Comparison of ENCODE assay signal across 18 cellular contexts in genomic region chr3:178058629-178059028, GRCh38.
"Had no signal": no experiment of that assay in that cellular context is flagged by ENCODE, and none has a peak within 500 bp of the region (broad histone marks: within the 10 kb centered on the region; RNA-seq: fewer than 3 reads in every experiment).

No MANE protein-coding gene starts in this region.

- H3K4me1 Mint-ChIP-seq: activated CD4-positive, alpha-beta T cell treated with anti-CD3 and anti-CD28 coated beads for 36 hours had no signal

- H3K27ac Mint-ChIP-seq: activated CD4-positive, alpha-beta T cell treated with anti-CD3 and anti-CD28 coated beads for 36 hours; activated CD8-positive, alpha-beta T cell treated with anti-CD3 and anti-CD28 coated beads for 36 hours; activated naive CD8-positive, alpha-beta T cell treated with anti-CD3 and anti-CD28 coated beads, Interleukin-2, amount 10 ng/mL, durations not matched to agents 7 days and 5 days; natural killer cell treated with Interleukin-12 subunit alpha and Interleukin-12 subunit beta and Interleukin-15 and Interleukin-18, amount 100 ng/mL, for 72 hours had no signal

- H3K4me1 ChIP-seq: prostate gland had no signal

- H3K9me3 Mint-ChIP-seq: activated CD8-positive, alpha-beta T cell treated with anti-CD3 and anti-CD28 coated beads for 36 hours; natural killer cell treated with Interleukin-12 subunit alpha and Interleukin-12 subunit beta and Interleukin-15 and Interleukin-18, amount 100 ng/mL, for 72 hours had no signal

- ATAC-seq: activated CD4-positive, alpha-beta T cell treated with anti-CD3 and anti-CD28 coated beads for 36 hours; activated CD8-positive, alpha-beta T cell treated with anti-CD3 and anti-CD28 coated beads for 36 hours; mucosa of descending colon; natural killer cell treated with Interleukin-12 subunit alpha and Interleukin-12 subunit beta and Interleukin-15 and Interleukin-18, amount 100 ng/mL, for 72 hours; stimulated activated naive CD8-positive, alpha-beta T cell treated with anti-CD3 and anti-CD28 coated beads, Interleukin-15, Interleukin-2, amounts not matched to agents 100 U/mL and 50 U/mL, for 24 hours had no signal

- DNase-seq: activated CD4-positive, alpha-beta T cell treated with anti-CD3 and anti-CD28 coated beads for 36 hours; activated CD8-positive, alpha-beta memory T cell treated with anti-CD3 and anti-CD28 coated beads, Interleukin-2, amount 50 U/mL, for 48 hours; activated CD8-positive, alpha-beta T cell treated with anti-CD3 and anti-CD28 coated beads for 36 hours; activated naive CD8-positive, alpha-beta T cell treated with anti-CD3 and anti-CD28 coated beads, Interleukin-2, amount 10 ng/mL, durations not matched to agents 7 days and 5 days; aorta; effector memory CD4-positive, alpha-beta T cell; hypothalamus; mucosa of descending colon; occipital lobe; stimulated activated CD4-positive, alpha-beta T cell treated with anti-CD3 and anti-CD28 coated beads, Interleukin-4, amount 100 ng/mL, for 1 hour; stimulated activated CD8-positive, alpha-beta memory T cell treated with anti-CD3 and anti-CD28 coated beads, Interleukin-4, amount 100 ng/mL, for 48 hours; stimulated activated naive CD8-positive, alpha-beta T cell treated with anti-CD3 and anti-CD28 coated beads, Interleukin-15, Interleukin-2, amounts not matched to agents 100 U/mL and 50 U/mL, for 24 hours had no signal

- H3K9me3 ChIP-seq: mucosa of descending colon, prostate gland, thoracic aorta had no signal

- H3K36me3 Mint-ChIP-seq: activated naive CD8-positive, alpha-beta T cell treated with anti-CD3 and anti-CD28 coated beads, Interleukin-2, amount 10 ng/mL, durations not matched to agents 7 days and 5 days; natural killer cell treated with Interleukin-12 subunit alpha and Interleukin-12 subunit beta and Interleukin-15 and Interleukin-18, amount 100 ng/mL, for 72 hours had no signal

- H3K27me3 Mint-ChIP-seq: activated CD4-positive, alpha-beta T cell treated with anti-CD3 and anti-CD28 coated beads for 36 hours; activated CD8-positive, alpha-beta T cell treated with anti-CD3 and anti-CD28 coated beads for 36 hours; activated naive CD8-positive, alpha-beta T cell treated with anti-CD3 and anti-CD28 coated beads, Interleukin-2, amount 10 ng/mL, durations not matched to agents 7 days and 5 days had no signal

- H3K4me3 Mint-ChIP-seq: activated CD4-positive, alpha-beta T cell treated with anti-CD3 and anti-CD28 coated beads for 36 hours; activated CD8-positive, alpha-beta T cell treated with anti-CD3 and anti-CD28 coated beads for 36 hours; activated naive CD8-positive, alpha-beta T cell treated with anti-CD3 and anti-CD28 coated beads, Interleukin-2, amount 10 ng/mL, durations not matched to agents 7 days and 5 days; natural killer cell treated with Interleukin-12 subunit alpha and Interleukin-12 subunit beta and Interleukin-15 and Interleukin-18, amount 100 ng/mL, for 72 hours had no signal

- H3K36me3 ChIP-seq: prostate gland, thoracic aorta had no signal

- H3K4me3 ChIP-seq: coronary artery, mucosa of descending colon, prostate gland, thoracic aorta had no signal

- H3K27ac ChIP-seq: coronary artery, epithelial cell of prostate, thoracic aorta, VCaP had no signal
